In genomic region chr5:37769840-37770239, GRCh38 we compare ENCODE assay signal across 15 cellular contexts.
"Had no signal": no experiment of that assay in that cellular context is flagged by ENCODE, and none has a peak within 500 bp of the region (broad histone marks: within the 10 kb centered on the region; RNA-seq: fewer than 3 reads in every experiment).

No MANE protein-coding gene starts in this region.

- H3K9me3 ChIP-seq: thyroid gland had no signal

- DNase-seq: activated CD4-positive, alpha-beta T cell treated with anti-CD3 and anti-CD28 coated beads for 1 hour; activated CD4-positive, alpha-beta T cell treated with anti-CD3 and anti-CD28 coated beads, Interleukin-2, amount 50 U/mL, for 1 hour; activated gamma-delta T cell treated with Interleukin-2 at 50 U/mL for 16 hours; activated T-cell treated with anti-CD3 and anti-CD28 coated beads, Interleukin-2, amount 50 U/mL, for 1 hour; aorta; brain microvascular endothelial cell; caudate nucleus; dermis blood vessel endothelial cell; effector CD8-positive, alpha-beta T cell; foreskin melanocyte; left ventricle myocardium inferior; stimulated activated CD4-positive, alpha-beta T cell treated with anti-CD3 and anti-CD28 coated beads, Interleukin-4, amount 100 ng/mL, for 4 hours; stimulated activated naive CD8-positive, alpha-beta T cell treated with anti-CD3 and anti-CD28 coated beads, Interleukin-15, Interleukin-2, amounts not matched to agents 100 U/mL and 50 U/mL, for 24 hours; T-helper 1 cell; thyroid gland had no signal

- H3K36me3 ChIP-seq: brain microvascular endothelial cell, left ventricle myocardium inferior, thyroid gland had no signal

- H3K27ac ChIP-seq: left ventricle myocardium inferior, thyroid gland had no signal

- H3K27me3 ChIP-seq: brain microvascular endothelial cell, thyroid gland had no signal

- ATAC-seq: stimulated activated naive CD8-positive, alpha-beta T cell treated with anti-CD3 and anti-CD28 coated beads, Interleukin-15, Interleukin-2, amounts not matched to agents 100 U/mL and 50 U/mL, for 24 hours had no signal

- H3K4me3 ChIP-seq: left ventricle myocardium inferior, thyroid gland had no signal

- H3K4me1 ChIP-seq: left ventricle myocardium inferior, thyroid gland had no signal
